ENCODE assay signal across 23 cellular contexts in genomic region chr16:89931305-89931896, GRCh38.
"Had no signal": no experiment of that assay in that cellular context is flagged by ENCODE, and none has a peak within 500 bp of the region (broad histone marks: within the 10 kb centered on the region; RNA-seq: fewer than 3 reads in every experiment).

No MANE protein-coding gene starts in this region.

- H3K36me3 Mint-ChIP-seq: activated naive CD8-positive, alpha-beta T cell; naive B cell had no signal

- H3K4me3 ChIP-seq: esophagus muscularis mucosa, gastroesophageal sphincter, mucosa of descending colon, right lobe of liver, suprapubic skin, transverse colon had no signal

- H3K27me3 ChIP-seq: right lobe of liver had no signal

- DNase-seq: activated CD4-positive, alpha-beta T cell treated with anti-CD3 and anti-CD28 coated beads, Interleukin-2, amount 10 ng/mL, durations not matched to agents 7 days and 5 days; activated CD8-positive, alpha-beta memory T cell treated with anti-CD3 and anti-CD28 coated beads for 24 hours; cerebellar nuclear complex; cortex of kidney; effector CD4-positive, alpha-beta T cell; left cardiac atrium; mesenchymal stem cell; mucosa of descending colon; naive B cell; right lobe of liver; small intestine; stimulated activated CD4-positive, alpha-beta T cell treated with anti-CD3 and anti-CD28 coated beads, Interleukin-15, amount 100 ng/mL, for 24 hours; stimulated activated CD4-positive, alpha-beta T cell treated with anti-CD3 and anti-CD28 coated beads, Interleukin-2, amount 100 ng/mL, for 48 hours; stimulated activated naive CD8-positive, alpha-beta T cell treated with anti-CD3 and anti-CD28 coated beads, Interleukin-15, amount 100 ng/mL, for 72 hours; T-helper 1 cell; T-helper 9 cell; transverse colon had no signal

- H3K27ac Mint-ChIP-seq: activated CD4-positive, alpha-beta T cell treated with anti-CD3 and anti-CD28 coated beads, Interleukin-2, amount 10 ng/mL, durations not matched to agents 7 days and 5 days; activated naive CD8-positive, alpha-beta T cell; naive B cell; stimulated activated naive CD8-positive, alpha-beta T cell treated with anti-CD3 and anti-CD28 coated beads, Interleukin-15, amount 100 ng/mL, for 72 hours had no signal

- H3K9ac ChIP-seq: parathyroid adenoma had no signal

- H3K36me3 ChIP-seq: gastroesophageal sphincter, neutrophil, right lobe of liver, suprapubic skin, transverse colon had no signal

- H3K9me3 Mint-ChIP-seq: activated CD4-positive, alpha-beta T cell treated with anti-CD3 and anti-CD28 coated beads, Interleukin-2, amount 10 ng/mL, durations not matched to agents 7 days and 5 days; naive B cell; stimulated activated naive CD8-positive, alpha-beta T cell treated with anti-CD3 and anti-CD28 coated beads, Interleukin-15, amount 100 ng/mL, for 72 hours had no signal

- H3K4me3 Mint-ChIP-seq: activated CD4-positive, alpha-beta T cell treated with anti-CD3 and anti-CD28 coated beads, Interleukin-2, amount 10 ng/mL, durations not matched to agents 7 days and 5 days; activated naive CD8-positive, alpha-beta T cell; stimulated activated naive CD8-positive, alpha-beta T cell treated with anti-CD3 and anti-CD28 coated beads, Interleukin-15, amount 100 ng/mL, for 72 hours had no signal

- ATAC-seq: gastroesophageal sphincter; mucosa of descending colon; stimulated activated naive CD8-positive, alpha-beta T cell treated with anti-CD3 and anti-CD28 coated beads, Interleukin-15, amount 100 ng/mL, for 72 hours had no signal

- H3K9me3 ChIP-seq: esophagus muscularis mucosa, gastroesophageal sphincter, mucosa of descending colon, neutrophil, right lobe of liver, suprapubic skin, transverse colon had no signal

- H3K27ac ChIP-seq: esophagus muscularis mucosa, gastroesophageal sphincter, neutrophil, parathyroid adenoma, right lobe of liver, suprapubic skin, transverse colon had no signal
